20 cellular contexts compared by ENCODE assay signal in genomic region chr9:26677965-26678745, GRCh38.
DNase-seq lines count a peak whose midpoint lies in the region; ATAC-seq lines count a peak whose summit lies in the region.
"Had no signal": no experiment of that assay in that cellular context is flagged by ENCODE, and none has a peak within 500 bp of the region (broad histone marks: within the 10 kb centered on the region; RNA-seq: fewer than 3 reads in every experiment).

No MANE protein-coding gene starts in this region.

- H3K18ac ChIP-seq in mesendoderm (ENCODE audit: low read length): no peak overlapping the region

- H3K9me3 Mint-ChIP-seq in T-helper 2 cell treated with Interferon-gamma antibody and Interleukin-4, amounts not matched to agents 5 μg/mL and 100 μg/mL, for 36 hours: no peaks in the 10 kb centered on the region

- H3K4me2 ChIP-seq in mesendoderm (ENCODE audit: low read length): no peak overlapping the region
- H3K4me2 ChIP-seq: BLaER1 had no signal

- peak; percentile 63 for DNase-seq in A172 (ENCODE audit: low spot score)
- peak; percentile 68 for DNase-seq in HT1080 (ENCODE audit: low read depth)
- DNase-seq in astrocyte of the hippocampus (ENCODE audit: low read depth, low spot score): peak; percentile 61
- peak; percentile 68 for DNase-seq in mesendoderm
- DNase-seq in T-helper 2 cell treated with Interferon-gamma antibody and Interleukin-4, amounts not matched to agents 5 μg/mL and 100 μg/mL, for 36 hours (ENCODE audit: low spot score): no peak
- DNase-seq in H4 (ENCODE audit: low spot score): no peak
- no peak for DNase-seq in NCI-H510A treated with DMSO at 0.1 percent for 48 hours (lab: John Stamatoyannopoulos, UW)
- DNase-seq: CD8-positive, alpha-beta memory T cell; DMS 273 treated with DMSO at 0.1 percent for 48 hours; KG1; NCI-H1048; NCI-H2107; NCI-H2227 treated with DMSO at 0.1 percent for 48 hours; NCI-H524 treated with DMSO at 0.1 percent for 48 hours; SHP77 treated with DMSO at 0.1 percent for 48 hours had no signal

- no peaks in the 10 kb centered on the region for H3K27me3 ChIP-seq in mesendoderm (ENCODE audit: insufficient read depth, low read length, poor library complexity)
- H3K27me3 ChIP-seq: BLaER1 had no signal

- no peak overlapping the region for H4K5ac ChIP-seq in mesendoderm (ENCODE audit: low read length)

- H3K4ac ChIP-seq in mesendoderm (ENCODE audit: low read depth, low read length): no peak overlapping the region

- no peaks in the 10 kb centered on the region for H3K4me1 Mint-ChIP-seq in T-helper 2 cell treated with Interferon-gamma antibody and Interleukin-4, amounts not matched to agents 5 μg/mL and 100 μg/mL, for 36 hours (ENCODE audit: low read depth)
- H3K4me1 Mint-ChIP-seq: CD8-positive, alpha-beta memory T cell had no signal

- no peak overlapping the region for H4K8ac ChIP-seq in mesendoderm (ENCODE audit: low read depth, low read length)

- H2BK15ac ChIP-seq in mesendoderm (replicated peaks; ENCODE audit: low read depth): no peak overlapping the region

- no peak overlapping the region for H3K56ac ChIP-seq in mesendoderm (ENCODE audit: low read length)

- H2BK5ac ChIP-seq in mesendoderm (ENCODE audit: low read length): no peak overlapping the region

- no peak overlapping the region for H2BK120ac ChIP-seq in mesendoderm (ENCODE audit: low read depth, low read length)

- no peaks in the 10 kb centered on the region for H3K36me3 Mint-ChIP-seq in T-helper 2 cell treated with Interferon-gamma antibody and Interleukin-4, amounts not matched to agents 5 μg/mL and 100 μg/mL, for 36 hours (ENCODE audit: low read depth)
- H3K36me3 Mint-ChIP-seq: CD8-positive, alpha-beta memory T cell had no signal

- H3K36me3 ChIP-seq in mesendoderm (ENCODE audit: control insufficient read depth, insufficient read depth, low read length): no peaks in the 10 kb centered on the region
- H3K36me3 ChIP-seq: BLaER1 had no signal

- H3K9ac ChIP-seq in mesendoderm (ENCODE audit: low read length): no peak overlapping the region
- H3K9ac ChIP-seq: BLaER1 had no signal

- ATAC-seq in GM18867 (IDR thresholded peaks at IDR 0.05; ENCODE audit: unreplicated experiment): no peak
- ATAC-seq: HCT116, HepG2, SK-N-SH treated with all-trans-retinoic acid at 6 μM for 48 hours had no signal

- H3K4me3 Mint-ChIP-seq in T-helper 2 cell treated with Interferon-gamma antibody and Interleukin-4, amounts not matched to agents 5 μg/mL and 100 μg/mL, for 36 hours: no peak overlapping the region
- H3K4me3 Mint-ChIP-seq: CD8-positive, alpha-beta memory T cell had no signal

- no peak overlapping the region for H3K23ac ChIP-seq in mesendoderm (ENCODE audit: low read length)

- peaks cover 4% of the 10 kb centered on the region for H3K4me1 ChIP-seq in mesendoderm (ENCODE audit: control insufficient read depth, low read depth, low read length)
- H3K4me1 ChIP-seq: BLaER1 had no signal

- no peak overlapping the region for H3K27ac Mint-ChIP-seq in T-helper 2 cell treated with Interferon-gamma antibody and Interleukin-4, amounts not matched to agents 5 μg/mL and 100 μg/mL, for 36 hours
- H3K27ac Mint-ChIP-seq: CD8-positive, alpha-beta memory T cell had no signal

- no peaks in the 10 kb centered on the region for H3K79me2 ChIP-seq in mesendoderm (ENCODE audit: control insufficient read depth, insufficient read depth, low read length)

- no peak overlapping the region for H2AK5ac ChIP-seq in mesendoderm (ENCODE audit: low read length)

- H3K79me1 ChIP-seq in mesendoderm (ENCODE audit: low read length): no peaks in the 10 kb centered on the region

- H3K4me3 ChIP-seq in mesendoderm (ENCODE audit: low read length): no peak overlapping the region
- H3K4me3 ChIP-seq: BLaER1 had no signal

- no CpG with 5 or more reads among the region's 4 CpGs for WGBS in mesendoderm (ENCODE audit: extremely low coverage, insufficient coverage, low lambda C conversion rate)

- H3K27ac ChIP-seq in mesendoderm (ENCODE audit: low read depth, low read length): no peak overlapping the region
- H3K27ac ChIP-seq: BLaER1 had no signal

- no peaks in the 10 kb centered on the region for H3K27me3 Mint-ChIP-seq in T-helper 2 cell treated with Interferon-gamma antibody and Interleukin-4, amounts not matched to agents 5 μg/mL and 100 μg/mL, for 36 hours (ENCODE audit: low read depth)
- H3K27me3 Mint-ChIP-seq: CD8-positive, alpha-beta memory T cell had no signal

Comparison
In these comparisons a context has a peak if more than half of its experiments do, and no peak if none do; other contexts are left out.
1. DNase-seq: peak in A172 (single experiment), HT1080 (single experiment), astrocyte of the hippocampus (single experiment) and mesendoderm (single experiment); none in T-helper 2 cell treated with Interferon-gamma antibody and Interleukin-4, amounts not matched to agents 5 μg/mL and 100 μg/mL, for 36 hours (single experiment), H4 (single experiment) and NCI-H510A treated with DMSO at 0.1 percent for 48 hours (single experiment).